In genomic region chr18:45384137-45384998, GRCh38 we compare ENCODE assay signal across 7 cellular contexts.
DNase-seq lines count a peak whose midpoint lies in the region; ATAC-seq and TF ChIP-seq lines count a peak whose summit lies in the region.

No MANE protein-coding gene starts in this region.

- no peak for TF ChIP-seq EP300 in esophagus muscularis mucosa (IDR thresholded peaks at IDR 0.05)

- ATAC-seq in HG03175 (IDR thresholded peaks at IDR 0.05; ENCODE audit: unreplicated experiment) (peak; percentile 61), natural killer cell (peak; percentile 65 to 77 (median 67))

- no peaks in the 10 kb centered on the region for H3K36me3 ChIP-seq in esophagus muscularis mucosa

- peaks cover 2 to 8% (median 4%) of the 10 kb centered on the region in 4 donors for H3K4me1 ChIP-seq in esophagus muscularis mucosa

- H3K9me3 ChIP-seq in esophagus muscularis mucosa, result no peaks in the 10 kb centered on the region

- no peak overlapping the region for H3K4me3 ChIP-seq in esophagus muscularis mucosa

- TF ChIP-seq POLR2A in esophagus muscularis mucosa (IDR thresholded peaks at IDR 0.05; ENCODE audit: low read depth), result no peak

- H3K9me3 Mint-ChIP-seq in natural killer cell, result no peaks in the 10 kb centered on the region
- H3K9me3 Mint-ChIP-seq in type B pancreatic cell, result peaks cover 4% of the 10 kb centered on the region

- no peaks in the 10 kb centered on the region for H3K27me3 ChIP-seq in esophagus muscularis mucosa

- no peaks in the 10 kb centered on the region for H3K36me3 Mint-ChIP-seq in natural killer cell
- H3K36me3 Mint-ChIP-seq in type B pancreatic cell, result no peaks in the 10 kb centered on the region

- 44% methylated on average over 5 of the region's 5 CpGs for WGBS in esophagus muscularis mucosa

- H3K4me3 Mint-ChIP-seq in natural killer cell (no peak overlapping the region), type B pancreatic cell (peak overlapping the region; percentile 20)

- H3K27ac Mint-ChIP-seq in natural killer cell (no peak overlapping the region), type B pancreatic cell (peak overlapping the region; percentile 68)

- peak; percentile 13 for DNase-seq in NCI-H345 treated with DMSO at 0.1 percent for 48 hours (lab: John Stamatoyannopoulos, UW; ENCODE audit: unreplicated experiment)
- DNase-seq in activated CD8-positive, alpha-beta memory T cell treated with anti-CD3 and anti-CD28 coated beads for 24 hours, result peak; percentile 76
- DNase-seq in esophagus muscularis mucosa (ENCODE audit: extremely low spot score), result no peak
- peak; percentile 34 for DNase-seq in natural killer cell
- DNase-seq in type B pancreatic cell (ENCODE audit: extremely low spot score, unreplicated experiment), result no peak

- intact Hi-C loops in esophagus muscularis mucosa (cut with DNase I) (loop anchor here (10.0 kb wide), 2 partner anchors 120 to 710 kb away; no protein-coding TSS in a partner anchor), natural killer cell (cut with micrococcal nuclease) (loop anchor here (1.0 kb wide), 2 partner anchors 1254 to 1763 kb away; no protein-coding TSS in a partner anchor)

- TF ChIP-seq CTCF in GM12872 (IDR thresholded peaks at IDR 0.05; ENCODE audit: insufficient read depth, low read depth, low read length), result peak; percentile 70
- TF ChIP-seq CTCF in esophagus muscularis mucosa (IDR thresholded peaks at IDR 0.05), result peak; percentile 47 to 60 (median 51)
- peak; percentile 69 for TF ChIP-seq CTCF in natural killer cell (IDR thresholded peaks at IDR 0.05)
- TF ChIP-seq CTCF in type B pancreatic cell (conservative IDR thresholded peaks at IDR 0.05), result peak; percentile 91

- H3K4me1 Mint-ChIP-seq in natural killer cell (peaks cover 0 to 13% of the 10 kb centered on the region in 2 donors), type B pancreatic cell (ENCODE audit: unreplicated experiment) (peaks cover 34% of the 10 kb centered on the region)

- no peak overlapping the region for H3K27ac ChIP-seq in esophagus muscularis mucosa (replicated peaks in 1 of 4)

- peaks cover 13 to 32% of the 10 kb centered on the region in 2 donors for H3K27me3 Mint-ChIP-seq in natural killer cell (ENCODE audit: low read depth in 2 of 2)
- H3K27me3 Mint-ChIP-seq in type B pancreatic cell, result no peaks in the 10 kb centered on the region

Comparison
In these comparisons a context has a peak if more than half of its experiments do, and no peak if none do; other contexts are left out.
1. DNase-seq: peak in NCI-H345 treated with DMSO at 0.1 percent for 48 hours (single experiment), activated CD8-positive, alpha-beta memory T cell treated with anti-CD3 and anti-CD28 coated beads for 24 hours (single experiment) and natural killer cell (single experiment); none in esophagus muscularis mucosa (single experiment) and type B pancreatic cell (single experiment).
2. Peak in every context shown above with its lines, with median percentiles within 50 percentile points of each other: CTCF ChIP-seq.